ENCODE assay signal across 20 cellular contexts in the genomic region with DNA sequence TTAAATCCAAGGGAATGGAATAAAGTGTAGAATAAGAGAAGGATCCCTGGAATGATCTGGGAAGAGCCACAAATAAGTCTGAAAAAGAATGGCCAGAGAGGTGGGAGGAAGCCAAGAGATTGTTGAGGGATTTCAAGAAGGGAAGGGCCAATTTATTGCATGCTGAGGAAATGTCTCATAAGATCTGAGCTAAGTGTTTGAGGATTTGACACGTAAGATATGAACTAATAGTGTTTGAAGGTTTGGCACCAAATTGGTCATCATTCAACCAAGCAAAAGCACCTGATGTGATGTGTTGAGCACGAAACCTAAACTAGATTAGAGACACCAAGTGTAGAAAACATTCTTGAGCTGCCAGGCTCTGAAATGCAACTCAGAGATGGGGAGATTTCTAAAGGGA.
DNase-seq lines count a peak whose midpoint lies in the region; ATAC-seq, FAIRE-seq and TF ChIP-seq lines count a peak whose summit lies in the region.
"Had no signal": no experiment of that assay in that cellular context is flagged by ENCODE, and none has a peak within 500 bp of the region (broad histone marks: within the 10 kb centered on the region; RNA-seq: fewer than 3 reads in every experiment).

No MANE protein-coding gene starts in this region.

- no peak overlapping the region for H3K9ac ChIP-seq in GM12878 (ENCODE audit: control insufficient read depth, insufficient read depth, low read length)

- no peaks in the 10 kb centered on the region for H4K20me1 ChIP-seq in GM12878 (ENCODE audit: control insufficient read depth, insufficient read depth)

- no peaks in the 10 kb centered on the region for H3K79me2 ChIP-seq in GM12878 (ENCODE audit: control insufficient read depth, insufficient read depth, low read length)

- in situ Hi-C loops in GM12878 (cut with MboI), result no loop called here

- no peak overlapping the region for H3K4me2 ChIP-seq in GM12878 (ENCODE audit: control insufficient read depth, insufficient read depth)
- H3K4me2 ChIP-seq: PC-9 had no signal

- POLR2A ChIA-PET in GM12878 (lab: Charles Lee), result interaction anchor here (0.6 kb wide), 1 partner anchor 19 kb away, joined by 3 read pairs; no protein-coding TSS in a partner anchor

- SMC1A ChIA-PET in GM12878 (lab: Charles Lee; ENCODE audit: uncharacterized antibody, unreplicated experiment), result interaction anchor here (0.6 to 2.0 kb wide), 5 partner anchors 11 to 1903 kb away, joined by 3 to 13 read pairs (median 3); no protein-coding TSS in a partner anchor

- H3K9me3 ChIP-seq in GM12878 (replicated peaks; ENCODE audit: control insufficient read depth, insufficient read depth, low read length), result no peaks in the 10 kb centered on the region
- H3K9me3 ChIP-seq in vagina, result no peaks in the 10 kb centered on the region
- H3K9me3 ChIP-seq: sigmoid colon, uterus had no signal

- RAD21 ChIA-PET in GM12878 (lab: Charles Lee; ENCODE audit: unreplicated experiment), result interaction anchor here (0.6 to 1.2 kb wide), 4 partner anchors 32 to 66 kb away, joined by 3 to 5 read pairs (median 3); no protein-coding TSS in a partner anchor

- ATAC-seq in GM18858 (IDR thresholded peaks at IDR 0.05; ENCODE audit: unreplicated experiment) (peak; percentile 85), GM21526 (IDR thresholded peaks at IDR 0.05; ENCODE audit: low FRiP score, unreplicated experiment) (peak; percentile 72), HG03039 (IDR thresholded peaks at IDR 0.05; ENCODE audit: unreplicated experiment) (peak; percentile 80), GM12878 (peak; percentile 92)

- TF ChIP-seq EP300 in GM12878 (IDR thresholded peaks at IDR 0.05; ENCODE audit: borderline replicate concordance in 1 of 2, control insufficient read depth in 1 of 2, low read depth in 2 of 2, low read length in 2 of 2), result peak; percentile 60 to 84; a peak in 3 of 4 replicates

- intact Hi-C loops in GM12878 (cut with micrococcal nuclease; ENCODE audit: unreplicated experiment) (no loop called here), vagina (cut with DNase I) (no loop called here)

- TF ChIP-seq CTCF in GM12878 (IDR thresholded peaks at IDR 0.05 in 2 of 3, conservative IDR thresholded peaks at IDR 0.05 in 1 of 3; ENCODE audit: control insufficient read depth in 2 of 3, extremely low read depth in 1 of 3, insufficient read depth in 1 of 3, low read depth in 3 of 3, low read length in 3 of 3), result no peak
- no peak for TF ChIP-seq CTCF in vagina (IDR thresholded peaks at IDR 0.05)

- H3K27me3 ChIP-seq in GM12878 (replicated peaks in 1 of 2; ENCODE audit: control insufficient read depth in 2 of 2, insufficient read depth in 2 of 2, low read length in 1 of 2), result no peaks in the 10 kb centered on the region
- H3K27me3 ChIP-seq in vagina, result no peaks in the 10 kb centered on the region
- H3K27me3 ChIP-seq: sigmoid colon, uterus had no signal

- H3K36me3 ChIP-seq in GM12878 (ENCODE audit: control insufficient read depth in 2 of 2, insufficient read depth in 2 of 2, low read length in 1 of 2), result no peaks in the 10 kb centered on the region
- no peaks in the 10 kb centered on the region for H3K36me3 ChIP-seq in vagina
- H3K36me3 ChIP-seq: sigmoid colon, uterus, WERI-Rb-1 had no signal

- CTCF ChIA-PET in GM12878 (lab: Yijun Ruan, JAX), result interaction anchor here (0.6 to 1.1 kb wide), 2 partner anchors 31 to 47 kb away, joined by 3 to 4 read pairs; no protein-coding TSS in a partner anchor

- TF ChIP-seq POLR2A in GM12878 (IDR thresholded peaks at IDR 0.05; ENCODE audit: low read depth, low read length) (no peak), vagina (IDR thresholded peaks at IDR 0.05) (no peak)

- FAIRE-seq in GM12878 (lab: Jason Lieb, UNC), result no peak

- 0% methylated on average over 2 of the region's 2 CpGs for WGBS in GM12878 (ENCODE audit: insufficient coverage, insufficient replicate concordance, low lambda C conversion rate, missing lambda C conversion rate)

- H3K4me3 ChIP-seq in GM12878, result no peak overlapping the region
- H3K4me3 ChIP-seq in vagina, result no peak overlapping the region
- H3K4me3 ChIP-seq: lung, PC-9, sigmoid colon, uterus had no signal

- no peaks in the 10 kb centered on the region for H3K4me1 ChIP-seq in GM12878 (ENCODE audit: control insufficient read depth, insufficient read depth, low read length)
- H3K4me1 ChIP-seq in vagina, result no peaks in the 10 kb centered on the region
- H3K4me1 ChIP-seq: sigmoid colon, uterus had no signal

- BruUV-seq in GM12878 (replicated peaks; lab: Mats Ljungman, UMichigan), result no TSS peak

- H3K27ac ChIP-seq in GM12878 (ENCODE audit: control insufficient read depth, insufficient read depth) (no peak overlapping the region), vagina (no peak overlapping the region)
- H3K27ac ChIP-seq: PC-9, sigmoid colon, uterus, WERI-Rb-1 had no signal

- DNase-seq in GM12878 (ENCODE audit: low read depth, low spot score) (peak; percentile 21), vagina (ENCODE audit: extremely low spot score in 2 of 2) (no peak), dedifferentiated amniotic fluid mesenchymal stem cell (ENCODE audit: extremely low spot score) (no peak), germinal center (ENCODE audit: low spot score) (no peak), NCI-H1417 (lab: John Stamatoyannopoulos, UW) (no peak)
- DNase-seq: activated naive CD8-positive, alpha-beta T cell treated with anti-CD3 and anti-CD28 coated beads, Interleukin-2, amount 10 ng/mL, durations not matched to agents 7 days and 5 days; caudate nucleus; DMS153; foreskin fibroblast; NCI-H146; NCI-H524; PC-9; sigmoid colon; stimulated activated CD4-positive, alpha-beta T cell treated with anti-CD3 and anti-CD28 coated beads, Interleukin-4, amount 100 ng/mL, for 24 hours; uterus; WERI-Rb-1 had no signal

- 0 out of 2 replicates have a peak overlapping the region, but pooled peaks have one; percentile 15 for H2AFZ ChIP-seq in GM12878 (ENCODE audit: control insufficient read depth, low read depth, low read length)
- H2AFZ ChIP-seq: PC-9 had no signal

- no peak for TF ChIP-seq RAD21 in GM12878 (IDR thresholded peaks at IDR 0.05; ENCODE audit: insufficient read depth, low read depth, low read length)

TF ChIP-seq in GM12878, 131 proteins besides CTCF, POLR2A, EP300 and RAD21 (continues in another document):
- TF ChIP-seq ZZZ3 (IDR thresholded peaks at IDR 0.05; ENCODE audit: control insufficient read depth, insufficient read length, low read depth), result no peak
- TF ChIP-seq PML (IDR thresholded peaks at IDR 0.05; ENCODE audit: low read length), result 0 out of 2 replicates have a peak, but pooled peaks have one; percentile 38
- TF ChIP-seq CBFB (IDR thresholded peaks at IDR 0.05; ENCODE audit: low read depth), result no peak
- TF ChIP-seq BMI1 (IDR thresholded peaks at IDR 0.05; ENCODE audit: borderline replicate concordance), result 0 out of 2 replicates have a peak, but pooled peaks have one; percentile 45
- TF ChIP-seq, protein P1, sequence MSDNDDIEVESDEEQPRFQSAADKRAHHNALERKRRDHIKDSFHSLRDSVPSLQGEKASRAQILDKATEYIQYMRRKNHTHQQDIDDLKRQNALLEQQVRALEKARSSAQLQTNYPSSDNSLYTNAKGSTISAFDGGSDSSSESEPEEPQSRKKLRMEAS (IDR thresholded peaks at IDR 0.05; ENCODE audit: low read depth, low read length), result no peak
- no peak for TF ChIP-seq YBX1 (IDR thresholded peaks at IDR 0.05)
- no peak for TF ChIP-seq MYC (IDR thresholded peaks at IDR 0.05; ENCODE audit: insufficient read depth, insufficient read length, insufficient replicate concordance, low read length, severe bottlenecking)
- TF ChIP-seq, protein P2, sequence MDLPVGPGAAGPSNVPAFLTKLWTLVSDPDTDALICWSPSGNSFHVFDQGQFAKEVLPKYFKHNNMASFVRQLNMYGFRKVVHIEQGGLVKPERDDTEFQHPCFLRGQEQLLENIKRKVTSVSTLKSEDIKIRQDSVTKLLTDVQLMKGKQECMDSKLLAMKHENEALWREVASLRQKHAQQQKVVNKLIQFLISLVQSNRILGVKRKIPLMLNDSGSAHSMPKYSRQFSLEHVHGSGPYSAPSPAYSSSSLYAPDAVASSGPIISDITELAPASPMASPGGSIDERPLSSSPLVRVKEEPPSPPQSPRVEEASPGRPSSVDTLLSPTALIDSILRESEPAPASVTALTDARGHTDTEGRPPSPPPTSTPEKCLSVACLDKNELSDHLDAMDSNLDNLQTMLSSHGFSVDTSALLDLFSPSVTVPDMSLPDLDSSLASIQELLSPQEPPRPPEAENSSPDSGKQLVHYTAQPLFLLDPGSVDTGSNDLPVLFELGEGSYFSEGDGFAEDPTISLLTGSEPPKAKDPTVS (IDR thresholded peaks at IDR 0.05; ENCODE audit: low read depth, low read length), result no peak
- TF ChIP-seq LARP7 (IDR thresholded peaks at IDR 0.05), result no peak
- no peak for TF ChIP-seq SREBF2 (IDR thresholded peaks at IDR 0.05; ENCODE audit: low read length)
- no peak for TF ChIP-seq BRCA1 (IDR thresholded peaks at IDR 0.05; ENCODE audit: low read depth, low read length)
- TF ChIP-seq SUZ12 (IDR thresholded peaks at IDR 0.05; ENCODE audit: unreplicated experiment), result no peak
- TF ChIP-seq SPI1 (IDR thresholded peaks at IDR 0.05; ENCODE audit: borderline replicate concordance, insufficient read depth, low read depth, low read length), result peak; percentile 37; the same call in 1 of the 2 replicates
